ENCODE assay signal across 16 cellular contexts in the genomic region with DNA sequence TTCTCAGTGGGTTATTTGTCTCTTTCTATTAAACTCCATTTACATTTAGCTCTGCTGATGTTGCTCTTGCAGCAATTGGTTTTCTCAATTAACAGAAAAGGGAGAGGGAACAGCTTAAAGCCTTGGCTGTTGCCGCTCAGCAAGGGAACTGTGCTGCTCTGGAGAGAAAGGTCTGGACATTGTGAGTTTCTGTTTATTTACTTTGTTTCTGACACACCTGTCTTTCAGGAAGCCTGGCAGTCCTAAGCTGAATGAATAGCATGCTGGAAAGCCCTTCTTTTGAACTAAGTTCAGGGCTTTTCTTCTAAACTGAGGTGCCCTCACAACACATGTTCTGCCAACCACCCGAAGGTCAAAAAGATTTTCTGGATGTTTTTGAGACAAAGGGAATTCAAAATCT.
"Had no signal": no experiment of that assay in that cellular context is flagged by ENCODE, and none has a peak within 500 bp of the region (broad histone marks: within the 10 kb centered on the region; RNA-seq: fewer than 3 reads in every experiment).

No MANE protein-coding gene starts in this region.

- H3K27ac ChIP-seq: breast epithelium, gastrocnemius medialis, heart left ventricle, right lobe of liver, spleen, upper lobe of left lung had no signal

- H3K36me3 ChIP-seq: breast epithelium, gastrocnemius medialis, heart left ventricle, right lobe of liver, spleen, upper lobe of left lung had no signal

- ATAC-seq: activated T-helper 17 cell treated with anti-CD3 and anti-CD28 coated beads, Interleukin-2, amount 50 U/mL, for 72 hours; gastrocnemius medialis; heart left ventricle; left cardiac atrium; stimulated activated naive CD8-positive, alpha-beta T cell treated with anti-CD3 and anti-CD28 coated beads, Interleukin-15, amount 100 ng/mL, for 72 hours had no signal

- H3K4me1 Mint-ChIP-seq: activated T-helper 17 cell treated with anti-CD3 and anti-CD28 coated beads, Interleukin-2, amount 50 U/mL, for 72 hours; neural crest cell; stimulated activated naive CD8-positive, alpha-beta T cell treated with anti-CD3 and anti-CD28 coated beads, Interleukin-15, amount 100 ng/mL, for 72 hours had no signal

- H3K27me3 ChIP-seq: breast epithelium, gastrocnemius medialis, heart left ventricle, right lobe of liver, spleen, upper lobe of left lung had no signal

- DNase-seq: activated CD4-positive, alpha-beta T cell treated with anti-CD3 and anti-CD28 coated beads, Interleukin-2, amount 50 U/mL, for 48 hours; activated naive CD4-positive, alpha-beta T cell treated with Interleukin-2 at 50 U/mL for 16 hours; aorta; erythroblast; gastrocnemius medialis; heart left ventricle; left cardiac atrium; midbrain; right lobe of liver; spleen; stimulated activated naive CD8-positive, alpha-beta T cell treated with anti-CD3 and anti-CD28 coated beads, Interleukin-15, amount 100 ng/mL, for 72 hours; upper lobe of left lung had no signal

- H3K4me3 Mint-ChIP-seq: activated T-helper 17 cell treated with anti-CD3 and anti-CD28 coated beads, Interleukin-2, amount 50 U/mL, for 72 hours; neural crest cell; stimulated activated naive CD8-positive, alpha-beta T cell treated with anti-CD3 and anti-CD28 coated beads, Interleukin-15, amount 100 ng/mL, for 72 hours had no signal

- H3K27ac Mint-ChIP-seq: activated T-helper 17 cell treated with anti-CD3 and anti-CD28 coated beads, Interleukin-2, amount 50 U/mL, for 72 hours; stimulated activated naive CD8-positive, alpha-beta T cell treated with anti-CD3 and anti-CD28 coated beads, Interleukin-15, amount 100 ng/mL, for 72 hours had no signal

- H3K9me3 ChIP-seq: gastrocnemius medialis, right lobe of liver, upper lobe of left lung had no signal

- H3K27me3 Mint-ChIP-seq: stimulated activated naive CD8-positive, alpha-beta T cell treated with anti-CD3 and anti-CD28 coated beads, Interleukin-15, amount 100 ng/mL, for 72 hours had no signal

- H3K4me3 ChIP-seq: breast epithelium, gastrocnemius medialis, heart left ventricle, lung, right lobe of liver, spleen, upper lobe of left lung had no signal

- H3K9me3 Mint-ChIP-seq: activated T-helper 17 cell treated with anti-CD3 and anti-CD28 coated beads, Interleukin-2, amount 50 U/mL, for 72 hours; stimulated activated naive CD8-positive, alpha-beta T cell treated with anti-CD3 and anti-CD28 coated beads, Interleukin-15, amount 100 ng/mL, for 72 hours had no signal
